ENCODE assay signal across 8 cellular contexts in genomic region chr4:88592600-88593448, GRCh38. TPM values are rescaled to one million over a fixed set of nuclear protein-coding genes. Genes with fewer than 3 reads are reported as not detected.
A peak's percentile ranks its signal among the peaks of the same experiment; 100 is the strongest.
DNase-seq lines count a peak whose midpoint lies in the region; ATAC-seq and TF ChIP-seq lines count a peak whose summit lies in the region.

No MANE protein-coding gene starts in this region.

- CTCF ChIA-PET in BJ (lab: Yijun Ruan, JAX) = interaction anchor here (1.0 to 1.8 kb wide), 3 partner anchors 9 to 67 kb away, joined by 3 to 8 read pairs (median 5); no protein-coding TSS in a partner anchor

- H3K4me3 ChIP-seq in BJ (ENCODE audit: low read depth, low read length) (peak overlapping the region; percentile 86), epithelial cell of esophagus (ENCODE audit: low read length) (peak overlapping the region; percentile 78), mucosa of descending colon (peak overlapping the region; percentile 75)

- TF ChIP-seq CTCF in BJ (IDR thresholded peaks at IDR 0.05; ENCODE audit: insufficient read depth, low read depth, low read length) (no peak), epithelial cell of esophagus (IDR thresholded peaks at IDR 0.05; ENCODE audit: insufficient read depth, low read depth, low read length, missing control alignments) (no peak), mucosa of descending colon (IDR thresholded peaks at IDR 0.05) (no peak)

- intact Hi-C loops in mucosa of descending colon (cut with DNase I, micrococcal nuclease) = no loop called here

- H3K4me1 ChIP-seq in mucosa of descending colon (ENCODE audit: low read depth) = peaks cover 12% of the 10 kb centered on the region

- H3K9me3 ChIP-seq in mucosa of descending colon = no peaks in the 10 kb centered on the region

- DNase-seq in BJ (ENCODE audit: low read depth) = no peak
- peak; percentile 58 for DNase-seq in NOMO-1 treated with dmso at 0.1 percent for 144 hours (lab: John Stamatoyannopoulos, UW; ENCODE audit: unreplicated experiment)
- DNase-seq in activated T-cell treated with anti-CD3 and anti-CD28 coated beads for 1 hour (ENCODE audit: low read depth) = peak; percentile 73
- peak; percentile 99 for DNase-seq in epithelial cell of esophagus (ENCODE audit: low read depth)
- DNase-seq in mucosa of descending colon = peak; percentile 89 to 91 (median 91)
- DNase-seq in stimulated activated CD8-positive, alpha-beta memory T cell treated with anti-CD3 and anti-CD28 coated beads, Interleukin-4, amount 100 ng/mL, for 24 hours (ENCODE audit: low read depth) = peak; percentile 76

- POLR2A ChIA-PET in BJ (lab: Charles Lee) = no interaction called here

- no peaks in the 10 kb centered on the region for H3K27me3 ChIP-seq in BJ (ENCODE audit: control insufficient read depth, insufficient read depth, low read length)

- no peaks in the 10 kb centered on the region for H3K36me3 ChIP-seq in BJ (ENCODE audit: control insufficient read depth, insufficient read depth, low read length)
- H3K36me3 ChIP-seq in mucosa of descending colon (ENCODE audit: low read depth) = no peaks in the 10 kb centered on the region

- ATAC-seq in GM19025 (IDR thresholded peaks at IDR 0.05; ENCODE audit: low read depth, unreplicated experiment) (peak; percentile 58), HG03175 (IDR thresholded peaks at IDR 0.05; ENCODE audit: unreplicated experiment) (peak; percentile 81), mucosa of descending colon (peak; percentile 95)

RNA-seq across cellular contexts. Expression of gene HERC3, which starts 0.5 kb away (rescaled TPM):
- 13.0 and 13.2 TPM in 2 replicates for polyA plus RNA-seq in BJ (2011; rRNA removed)
- 12.0 and 12.3 TPM in 2 replicates for polyA minus RNA-seq in BJ (2011; rRNA and poly(A)+ RNA removed)
- 10 to 100 TPM; 49.1 to 51.6 (median 50.6) TPM for total RNA-seq in mucosa of descending colon
